ENCODE assay signal across 21 cellular contexts in genomic region chr5:111574316-111574715, GRCh38.
DNase-seq lines count a peak whose midpoint lies in the region; ATAC-seq and TF ChIP-seq lines count a peak whose summit lies in the region.
"Had no signal": no experiment of that assay in that cellular context is flagged by ENCODE, and none has a peak within 500 bp of the region (broad histone marks: within the 10 kb centered on the region; RNA-seq: fewer than 3 reads in every experiment).

No MANE protein-coding gene starts in this region.

- no peaks in the 10 kb centered on the region for H3K79me1 ChIP-seq in neuronal stem cell (ENCODE audit: low read depth, low read length)

- H3K4me3 ChIP-seq in fibroblast of mammary gland (ENCODE audit: control insufficient read depth, low read depth, low read length) (no peak overlapping the region), neuronal stem cell (ENCODE audit: low read length in 2 of 2) (no peak overlapping the region)
- H3K4me3 ChIP-seq: BLaER1, SJSA1 had no signal

- no peak overlapping the region for H2BK15ac ChIP-seq in neuronal stem cell (ENCODE audit: low read length)

- H3K4me3 Mint-ChIP-seq in natural killer cell treated with Interleukin-12 subunit alpha and Interleukin-12 subunit beta and Interleukin-15 and Interleukin-18, amount 100 ng/mL, for 72 hours, result no peak overlapping the region
- H3K4me3 Mint-ChIP-seq: CD4-positive, alpha-beta memory T cell; H9 had no signal

- H4K8ac ChIP-seq in neuronal stem cell (ENCODE audit: low read depth, low read length), result no peak overlapping the region

- H3K4me1 Mint-ChIP-seq in natural killer cell treated with Interleukin-12 subunit alpha and Interleukin-12 subunit beta and Interleukin-15 and Interleukin-18, amount 100 ng/mL, for 72 hours (ENCODE audit: low read depth in 2 of 2), result peaks cover 0 to 18% of the 10 kb centered on the region in 2 donors
- H3K4me1 Mint-ChIP-seq: CD4-positive, alpha-beta memory T cell; H9 had no signal

- no peak overlapping the region for H2BK12ac ChIP-seq in neuronal stem cell (ENCODE audit: low read length)

- no peak overlapping the region for H2BK120ac ChIP-seq in neuronal stem cell (ENCODE audit: low read depth, low read length)

- peak; percentile 53 for DNase-seq in HCEC 1CT
- DNase-seq in RKO (ENCODE audit: low spot score), result peak; percentile 30
- DNase-seq in fibroblast of mammary gland (ENCODE audit: low read depth), result peak; percentile 15
- no peak for DNase-seq in activated CD4-positive, alpha-beta T cell treated with anti-CD3 and anti-CD28 coated beads for 1 hour
- DNase-seq in neuronal stem cell (ENCODE audit: low spot score), result no peak
- no peak for DNase-seq in natural killer cell treated with Interleukin-12 subunit alpha and Interleukin-12 subunit beta and Interleukin-15 and Interleukin-18, amount 100 ng/mL, for 72 hours (ENCODE audit: low spot score)
- DNase-seq: CD4-positive, alpha-beta memory T cell; GF-D8; H9; KG1; NCI-H1694; NCI-H2081 treated with DMSO at 0.1 percent for 48 hours; NCI-H2171 treated with DMSO at 0.1 percent for 48 hours; NCI-H446; NCI-H526 treated with DMSO at 0.1 percent for 48 hours; OCI-M1 had no signal

- WGBS in neuronal stem cell (ENCODE audit: extremely low coverage in 2 of 2, insufficient read length in 2 of 2, insufficient replicate concordance in 1 of 2), 2 donors, result no CpG with 5 or more reads among the region's 2 CpGs

- no peak overlapping the region for H3K4ac ChIP-seq in neuronal stem cell (ENCODE audit: low read length)

- H3K36me3 ChIP-seq in neuronal stem cell (replicated peaks in 1 of 2; ENCODE audit: control insufficient read depth in 2 of 2, insufficient read depth in 2 of 2, low read length in 2 of 2), result no peaks in the 10 kb centered on the region
- H3K36me3 ChIP-seq: BLaER1, SJSA1 had no signal

- H3K9me3 Mint-ChIP-seq in natural killer cell treated with Interleukin-12 subunit alpha and Interleukin-12 subunit beta and Interleukin-15 and Interleukin-18, amount 100 ng/mL, for 72 hours, result no peaks in the 10 kb centered on the region

- no peaks in the 10 kb centered on the region for H3K27me3 ChIP-seq in neuronal stem cell (ENCODE audit: control insufficient read depth in 3 of 3, insufficient read depth in 3 of 3, low read depth in 1 of 3, low read length in 3 of 3)
- H3K27me3 ChIP-seq: BLaER1, SJSA1 had no signal

- no peak overlapping the region for H2BK5ac ChIP-seq in neuronal stem cell (ENCODE audit: low read length)

- peaks cover 0 to 3% of the 10 kb centered on the region in 2 donors for H3K27me3 Mint-ChIP-seq in natural killer cell treated with Interleukin-12 subunit alpha and Interleukin-12 subunit beta and Interleukin-15 and Interleukin-18, amount 100 ng/mL, for 72 hours

- H2AFZ ChIP-seq in neuronal stem cell (ENCODE audit: low read length), result no peak overlapping the region

- TF ChIP-seq CTCF in fibroblast of mammary gland (conservative IDR thresholded peaks at IDR 0.05; ENCODE audit: control insufficient read depth, insufficient read depth, low read depth, low read length), result no peak

- no peak overlapping the region for H3K18ac ChIP-seq in neuronal stem cell (ENCODE audit: low read length)

- no peak overlapping the region for H3K4me2 ChIP-seq in neuronal stem cell (ENCODE audit: insufficient read depth, low read length, poor library complexity, severe bottlenecking)
- H3K4me2 ChIP-seq: BLaER1 had no signal

- no peaks in the 10 kb centered on the region for H3K4me1 ChIP-seq in neuronal stem cell (ENCODE audit: control insufficient read depth in 2 of 2, insufficient read depth in 1 of 2, low read depth in 1 of 2, low read length in 2 of 2)
- H3K4me1 ChIP-seq: BLaER1, SJSA1 had no signal

- H3K9ac ChIP-seq in neuronal stem cell (ENCODE audit: low read depth, low read length, poor library complexity), result no peak overlapping the region
- H3K9ac ChIP-seq: BLaER1 had no signal

- H3K36me3 Mint-ChIP-seq in natural killer cell treated with Interleukin-12 subunit alpha and Interleukin-12 subunit beta and Interleukin-15 and Interleukin-18, amount 100 ng/mL, for 72 hours, result peaks cover 13% of the 10 kb centered on the region
- H3K36me3 Mint-ChIP-seq: CD4-positive, alpha-beta memory T cell had no signal

- H3K23ac ChIP-seq in neuronal stem cell (ENCODE audit: low read depth, low read length, poor library complexity), result no peak overlapping the region

- peak overlapping the region in 1 of 2 donors; percentile 47 for H3K27ac Mint-ChIP-seq in natural killer cell treated with Interleukin-12 subunit alpha and Interleukin-12 subunit beta and Interleukin-15 and Interleukin-18, amount 100 ng/mL, for 72 hours
- H3K27ac Mint-ChIP-seq: CD4-positive, alpha-beta memory T cell; H9 had no signal

- no peak overlapping the region for H2AK5ac ChIP-seq in neuronal stem cell (ENCODE audit: low read depth, low read length)

- no peak overlapping the region for H3K27ac ChIP-seq in neuronal stem cell (replicated peaks; ENCODE audit: low read length)
- H3K27ac ChIP-seq: BLaER1, HL-60, SJSA1 had no signal

- no peak overlapping the region for H3K14ac ChIP-seq in neuronal stem cell (ENCODE audit: low read length)

- H4K91ac ChIP-seq in neuronal stem cell (ENCODE audit: low read depth, low read length, poor library complexity), result no peak overlapping the region

- ATAC-seq in GM19463 (IDR thresholded peaks at IDR 0.05; ENCODE audit: unreplicated experiment), result no peak
- no peak for ATAC-seq in natural killer cell treated with Interleukin-12 subunit alpha and Interleukin-12 subunit beta and Interleukin-15 and Interleukin-18, amount 100 ng/mL, for 72 hours
- ATAC-seq: Right ventricle myocardium inferior had no signal

- no peaks in the 10 kb centered on the region for H3K9me3 ChIP-seq in neuronal stem cell (replicated peaks in 1 of 2; ENCODE audit: control insufficient read depth in 2 of 2, insufficient read depth in 1 of 2, low read depth in 1 of 2, low read length in 2 of 2)
- H3K9me3 ChIP-seq: BLaER1 had no signal

Comparison
In these comparisons a context has a peak if more than half of its experiments do, and no peak if none do; other contexts are left out.
1. DNase-seq: peak in HCEC 1CT (single experiment), RKO (single experiment) and fibroblast of mammary gland (single experiment); none in activated CD4-positive, alpha-beta T cell treated with anti-CD3 and anti-CD28 coated beads for 1 hour (single experiment), neuronal stem cell (single experiment) and natural killer cell treated with Interleukin-12 subunit alpha and Interleukin-12 subunit beta and Interleukin-15 and Interleukin-18, amount 100 ng/mL, for 72 hours (single experiment).